13 cellular contexts compared by ENCODE assay signal in the genomic region with DNA sequence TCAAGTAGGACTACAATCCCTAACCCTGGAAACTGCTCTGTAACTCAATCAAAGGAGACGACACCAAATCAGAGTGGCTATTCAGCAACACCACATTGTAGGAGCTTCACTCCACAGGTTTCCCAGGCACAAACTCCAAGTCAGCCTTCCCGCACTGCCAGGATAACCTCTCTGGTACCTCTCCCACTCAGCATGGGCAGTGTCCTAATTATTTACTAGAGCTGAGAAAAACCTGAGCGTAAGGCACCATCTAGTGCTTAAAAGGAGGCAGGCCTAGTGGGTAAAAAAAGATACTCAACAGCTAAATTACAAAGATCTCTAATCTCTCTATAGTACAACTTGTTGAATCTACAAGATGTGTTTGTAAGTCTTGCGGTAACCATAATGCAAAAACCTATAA. TPM values are rescaled to one million over a fixed set of nuclear protein-coding genes. Genes with fewer than 3 reads are reported as not detected.
DNase-seq lines count a peak whose midpoint lies in the region; ATAC-seq and TF ChIP-seq lines count a peak whose summit lies in the region.
"Had no signal": no experiment of that assay in that cellular context is flagged by ENCODE, and none has a peak within 500 bp of the region (broad histone marks: within the 10 kb centered on the region; RNA-seq: fewer than 3 reads in every experiment).

No MANE protein-coding gene starts in this region.

- intact Hi-C loops in adrenal gland (cut with DNase I) = no loop called here

- H3K36me3 ChIP-seq in OCI-LY1 (ENCODE audit: insufficient read depth, low read length) (no peaks in the 10 kb centered on the region; the same call in 1 of the 2 replicates), adrenal gland (replicated peaks in 1 of 2) (no peaks in the 10 kb centered on the region)
- H3K36me3 ChIP-seq: left lung had no signal

- H3K4me2 ChIP-seq in OCI-LY1 (ENCODE audit: low read length) = no peak overlapping the region

- no peak overlapping the region for H3K27ac ChIP-seq in C4-2B
- H3K27ac ChIP-seq in OCI-LY1 (ENCODE audit: low read depth, low read length, poor library complexity, severe bottlenecking) = no peak overlapping the region
- H3K27ac ChIP-seq in adrenal gland = no peak overlapping the region
- H3K27ac ChIP-seq: left lung had no signal

- peaks cover 2% of the 10 kb centered on the region; the same call in 1 of the 2 replicates for H4K20me1 ChIP-seq in OCI-LY1 (ENCODE audit: insufficient read depth, low read length)

- 0 out of 2 replicates have a peak, but pooled peaks have one; percentile 13 for TF ChIP-seq CTCF in C4-2B (conservative IDR thresholded peaks at IDR 0.05)
- peak; percentile 40 for TF ChIP-seq CTCF in GM12864 (IDR thresholded peaks at IDR 0.05; ENCODE audit: low read depth, low read length, missing control alignments)
- peak; percentile 33; the same call in 1 of the 2 replicates for TF ChIP-seq CTCF in OCI-LY1 (IDR thresholded peaks at IDR 0.05; ENCODE audit: low read length)
- no peak for TF ChIP-seq CTCF in adrenal gland (IDR thresholded peaks at IDR 0.05)

- no peaks in the 10 kb centered on the region; the same call in 1 of the 2 replicates for H3K27me3 ChIP-seq in OCI-LY1 (ENCODE audit: insufficient read depth, low read length)
- no peaks in the 10 kb centered on the region for H3K27me3 ChIP-seq in adrenal gland
- H3K27me3 ChIP-seq: left lung had no signal

- H3K4me3 ChIP-seq in GM12864 (ENCODE audit: low read depth, low read length) (no peak overlapping the region), OCI-LY1 (ENCODE audit: low read depth, low read length, poor library complexity, severe bottlenecking) (no peak overlapping the region), adrenal gland (no peak overlapping the region)
- H3K4me3 ChIP-seq: left lung had no signal

- no peak for TF ChIP-seq POLR2A in adrenal gland (IDR thresholded peaks at IDR 0.05)

- H3K4me1 ChIP-seq in OCI-LY1 (ENCODE audit: insufficient read depth, low read length, severe bottlenecking) = peaks cover 9% of the 10 kb centered on the region
- H3K4me1 ChIP-seq in adrenal gland (replicated peaks in 1 of 2) = peaks cover 6 to 25% of the 10 kb centered on the region in 2 donors

- no peak for DNase-seq in GM12864 (ENCODE audit: low read depth)
- peak; percentile 30 for DNase-seq in germinal center (ENCODE audit: low spot score)
- DNase-seq in adrenal gland = no peak
- DNase-seq in activated naive CD4-positive, alpha-beta T cell (lab: John Stamatoyannopoulos, UW) = no peak
- DNase-seq: activated CD8-positive, alpha-beta memory T cell treated with anti-CD3 and anti-CD28 coated beads, Interleukin-2, amount 50 U/mL, for 48 hours; DMS79; left lung; MM.1S had no signal

- H3F3A ChIP-seq in OCI-LY1 (ENCODE audit: insufficient read depth, low read length) = no peaks in the 10 kb centered on the region

- H3K9me3 ChIP-seq in OCI-LY1 (ENCODE audit: low read length) (no peaks in the 10 kb centered on the region), adrenal gland (replicated peaks in 1 of 3) (no peaks in the 10 kb centered on the region)
- H3K9me3 ChIP-seq: left lung had no signal

- 95 to 99% (median 96%) methylated on average over 4 of the region's 4 CpGs for WGBS in adrenal gland, 4 donors

- no peak overlapping the region for H3K9ac ChIP-seq in OCI-LY1 (ENCODE audit: low read length)

- no peaks in the 10 kb centered on the region for H3K9me2 ChIP-seq in OCI-LY1 (ENCODE audit: low read depth, low read length)

- H3K79me2 ChIP-seq in OCI-LY1 (ENCODE audit: insufficient read depth, low read length) = no peaks in the 10 kb centered on the region

- no peak overlapping the region for H2AFZ ChIP-seq in OCI-LY1 (ENCODE audit: low read length)

- ATAC-seq in GM18858 (IDR thresholded peaks at IDR 0.05; ENCODE audit: unreplicated experiment) = no peak
- ATAC-seq: esophagus mucosa, left lung, SK-N-SH treated with all-trans-retinoic acid at 6 μM for 48 hours had no signal

RNA-seq across cellular contexts. Expression of a gene that starts 36.1 kb away (rescaled TPM):
- total RNA-seq in adrenal gland = 10 to 100 TPM; 10.5 to 29.8 (median 18.0) TPM
- polyA plus RNA-seq in adrenal gland = 10 to 100 TPM in 1 of 3 donors, 1 to 10 TPM in 2; 2.8 to 19.9 (median 4.5) TPM

Comparison
In these comparisons a context has a peak if more than half of its experiments do, and no peak if none do; other contexts are left out.
1. CTCF ChIP-seq: peak in C4-2B (single experiment), GM12864 (single experiment) and OCI-LY1 (single experiment); none in adrenal gland (0 of 6).